ENCODE assay signal across 20 cellular contexts in the genomic region with DNA sequence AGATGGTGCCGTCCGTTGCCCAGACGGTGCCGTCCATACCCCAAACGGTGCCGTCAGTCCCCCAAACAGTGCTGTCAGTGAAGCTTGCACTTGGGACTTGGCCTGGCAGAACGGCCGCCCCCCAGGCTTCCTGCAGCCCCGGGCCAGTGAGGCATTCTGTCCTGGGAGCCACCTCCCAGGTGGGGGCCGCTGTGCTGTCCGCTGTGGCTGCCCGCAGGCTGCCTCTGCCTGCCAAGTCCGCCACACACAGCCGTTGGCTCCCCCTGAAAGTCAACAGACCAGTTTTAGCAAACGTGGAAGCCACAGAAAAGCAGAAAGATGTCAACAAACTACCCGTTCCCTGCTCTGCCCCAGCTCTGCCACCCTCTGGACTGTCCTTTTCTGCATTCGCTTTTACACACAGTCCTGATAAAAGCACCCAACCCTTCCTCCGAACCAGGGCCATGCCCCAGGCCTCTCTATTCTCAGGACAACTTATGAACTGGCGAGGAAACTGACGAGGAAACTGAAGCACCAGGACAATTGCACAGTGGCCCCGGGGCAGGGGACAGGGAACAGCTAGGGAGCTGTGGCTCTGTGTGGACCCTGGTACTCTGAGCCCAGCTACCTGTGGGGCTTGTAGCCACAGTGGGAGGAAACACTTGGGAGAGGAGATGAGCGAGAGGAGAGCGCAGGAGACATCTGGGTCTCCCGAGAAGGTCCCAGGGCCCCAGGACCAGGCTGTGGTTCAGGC. TPM values are rescaled to one million over a fixed set of nuclear protein-coding genes. Genes with fewer than 3 reads are reported as not detected.
A peak's percentile ranks its signal among the peaks of the same experiment; 100 is the strongest.
DNase-seq lines count a peak whose midpoint lies in the region; ATAC-seq, FAIRE-seq and TF ChIP-seq lines count a peak whose summit lies in the region.
"Had no signal": no experiment of that assay in that cellular context is flagged by ENCODE, and none has a peak within 500 bp of the region (broad histone marks: within the 10 kb centered on the region; RNA-seq: fewer than 3 reads in every experiment).

No MANE protein-coding gene starts in this region.

- intact Hi-C loops in MCF 10A (cut with micrococcal nuclease) (no loop called here), kidney (cut with DNase I) (no loop called here)

- H3K9me3 Mint-ChIP-seq in MCF 10A (ENCODE audit: unreplicated experiment) = no peaks in the 10 kb centered on the region
- H3K9me3 Mint-ChIP-seq in stimulated activated naive B cell treated with anti-CD40 and anti-IgM and Interleukin-4, amounts not matched to agents 10 μg/mL and 1 μg/mL and 100 μg/mL, for 72 hours = no peaks in the 10 kb centered on the region
- no peaks in the 10 kb centered on the region for H3K9me3 Mint-ChIP-seq in activated T-cell treated with anti-CD3 and anti-CD28 coated beads, Interleukin-2, amount 50 U/mL, for 4 hours

- H3K4me3 Mint-ChIP-seq in MCF 10A (ENCODE audit: unreplicated experiment) = no peak overlapping the region
- no peak overlapping the region for H3K4me3 Mint-ChIP-seq in stimulated activated naive B cell treated with anti-CD40 and anti-IgM and Interleukin-4, amounts not matched to agents 10 μg/mL and 1 μg/mL and 100 μg/mL, for 72 hours
- no peak overlapping the region for H3K4me3 Mint-ChIP-seq in T-helper 17 cell
- H3K4me3 Mint-ChIP-seq in activated T-cell treated with anti-CD3 and anti-CD28 coated beads, Interleukin-2, amount 50 U/mL, for 4 hours = no peak overlapping the region

- H3K4me1 Mint-ChIP-seq in MCF 10A (ENCODE audit: insufficient read depth, unreplicated experiment) = peaks cover 23% of the 10 kb centered on the region
- H3K4me1 Mint-ChIP-seq in stimulated activated naive B cell treated with anti-CD40 and anti-IgM and Interleukin-4, amounts not matched to agents 10 μg/mL and 1 μg/mL and 100 μg/mL, for 72 hours = peaks cover 8 to 26% of the 10 kb centered on the region in 2 donors
- H3K4me1 Mint-ChIP-seq in T-helper 17 cell = peaks cover 5% of the 10 kb centered on the region
- no peaks in the 10 kb centered on the region for H3K4me1 Mint-ChIP-seq in activated T-cell treated with anti-CD3 and anti-CD28 coated beads, Interleukin-2, amount 50 U/mL, for 4 hours (ENCODE audit: low read depth)

- H3K36me3 ChIP-seq in kidney (ENCODE audit: control insufficient read depth in 1 of 2, insufficient read depth in 2 of 2, low read length in 2 of 2) = no peaks in the 10 kb centered on the region
- H3K36me3 ChIP-seq: uterus had no signal

- H3K9ac ChIP-seq in kidney (ENCODE audit: low read length in 2 of 2) = no peak overlapping the region

- ATAC-seq in stimulated activated naive B cell treated with anti-CD40 and anti-IgM and Interleukin-4, amounts not matched to agents 10 μg/mL and 1 μg/mL and 100 μg/mL, for 72 hours (replicated peaks) = peak; percentile 26 to 45
- ATAC-seq in T-helper 17 cell = no peak
- ATAC-seq in activated T-cell treated with anti-CD3 and anti-CD28 coated beads, Interleukin-2, amount 50 U/mL, for 4 hours = no peak
- ATAC-seq: mucosa of descending colon; Panc1; stimulated activated naive CD8-positive, alpha-beta T cell treated with anti-CD3 and anti-CD28 coated beads, Interleukin-15, Interleukin-2, amounts not matched to agents 100 U/mL and 50 U/mL, for 24 hours had no signal

- no peaks in the 10 kb centered on the region for H3K4me1 ChIP-seq in kidney (ENCODE audit: control insufficient read depth in 1 of 2, insufficient read depth in 1 of 2, low read depth in 1 of 2, low read length in 2 of 2)

- DNase-seq in T47D (ENCODE audit: low read depth in 1 of 2, low spot score in 1 of 2) (peak; percentile 84 to 91), MCF 10A (ENCODE audit: unreplicated experiment) (no peak), RPMI8226 (peak; percentile 55), kidney (peak; percentile 49), T-helper 17 cell (no peak), NCI-H187 treated with DMSO at 0.1 percent for 48 hours (lab: John Stamatoyannopoulos, UW) (no peak)
- no peak for DNase-seq in stimulated activated naive B cell treated with anti-CD40 and anti-IgM and Interleukin-4, amounts not matched to agents 10 μg/mL and 1 μg/mL and 100 μg/mL, for 72 hours
- no peak for DNase-seq in activated T-cell treated with anti-CD3 and anti-CD28 coated beads, Interleukin-2, amount 50 U/mL, for 4 hours
- DNase-seq: activated CD8-positive, alpha-beta memory T cell treated with anti-CD3 and anti-CD28 coated beads for 24 hours; activated effector memory CD4-positive, alpha-beta T cell treated with anti-CD3 and anti-CD28 coated beads, Interleukin-2, amount 50 U/mL, for 16 hours; amygdala; Calu3; dermis blood vessel endothelial cell; NCI-H1930; stimulated activated naive CD8-positive, alpha-beta T cell treated with anti-CD3 and anti-CD28 coated beads, Interleukin-15, Interleukin-2, amounts not matched to agents 100 U/mL and 50 U/mL, for 24 hours; uterus had no signal

- H3K9me3 ChIP-seq in kidney (ENCODE audit: control insufficient read depth in 1 of 2, low read length in 2 of 2) = no peaks in the 10 kb centered on the region
- no peaks in the 10 kb centered on the region for H3K9me3 ChIP-seq in T-helper 17 cell (ENCODE audit: control insufficient read depth, low read length, poor library complexity, severe bottlenecking)
- H3K9me3 ChIP-seq: mucosa of descending colon, uterus had no signal

- H3K27me3 Mint-ChIP-seq in MCF 10A (ENCODE audit: insufficient read depth, unreplicated experiment) = peaks cover 12% of the 10 kb centered on the region
- H3K27me3 Mint-ChIP-seq in stimulated activated naive B cell treated with anti-CD40 and anti-IgM and Interleukin-4, amounts not matched to agents 10 μg/mL and 1 μg/mL and 100 μg/mL, for 72 hours = peaks cover 40 to 68% of the 10 kb centered on the region in 2 donors
- H3K27me3 Mint-ChIP-seq in T-helper 17 cell = peaks cover 25% of the 10 kb centered on the region
- H3K27me3 Mint-ChIP-seq in activated T-cell treated with anti-CD3 and anti-CD28 coated beads, Interleukin-2, amount 50 U/mL, for 4 hours (ENCODE audit: low read depth) = peaks cover 13% of the 10 kb centered on the region

- no peak overlapping the region for H3K27ac ChIP-seq in kidney (ENCODE audit: low read depth in 2 of 2, low read length in 2 of 2)
- H3K27ac ChIP-seq: uterus had no signal

- H3K36me3 Mint-ChIP-seq in MCF 10A (ENCODE audit: insufficient read depth, unreplicated experiment) (no peaks in the 10 kb centered on the region), T-helper 17 cell (ENCODE audit: low read depth) (no peaks in the 10 kb centered on the region)
- no peaks in the 10 kb centered on the region for H3K36me3 Mint-ChIP-seq in stimulated activated naive B cell treated with anti-CD40 and anti-IgM and Interleukin-4, amounts not matched to agents 10 μg/mL and 1 μg/mL and 100 μg/mL, for 72 hours
- H3K36me3 Mint-ChIP-seq in activated T-cell treated with anti-CD3 and anti-CD28 coated beads, Interleukin-2, amount 50 U/mL, for 4 hours (ENCODE audit: insufficient read depth) = no peaks in the 10 kb centered on the region

- no peak overlapping the region for H3K4me3 ChIP-seq in kidney (ENCODE audit: low read length in 2 of 2)
- H3K4me3 ChIP-seq: mucosa of descending colon, uterus had no signal

- H3K27ac Mint-ChIP-seq in MCF 10A (ENCODE audit: low read depth, unreplicated experiment) = no peak overlapping the region
- no peak overlapping the region for H3K27ac Mint-ChIP-seq in stimulated activated naive B cell treated with anti-CD40 and anti-IgM and Interleukin-4, amounts not matched to agents 10 μg/mL and 1 μg/mL and 100 μg/mL, for 72 hours
- H3K27ac Mint-ChIP-seq in T-helper 17 cell = no peak overlapping the region

- POLR2A ChIA-PET in MCF 10A (lab: Yijun Ruan, JAX) = interaction anchor here (0.6 kb wide), 1 partner anchor 38 kb away, joined by 4 read pairs; no protein-coding TSS in a partner anchor

- TF ChIP-seq CTCF in MCF 10A (IDR thresholded peaks at IDR 0.05; ENCODE audit: unreplicated experiment) (no peak), kidney (IDR thresholded peaks at IDR 0.05; ENCODE audit: borderline replicate concordance, extremely low read depth, insufficient read depth) (no peak)

- in situ Hi-C loops in T47D (cut with HindIII; ENCODE audit: low pct_unique_long_range_greater_than_20kb, low sequenced_read_pairs) = no loop called here

- CTCF ChIA-PET in MCF 10A (lab: Yijun Ruan, JAX) = no interaction called here

- no peak for FAIRE-seq in kidney (lab: Jason Lieb, UNC)
- FAIRE-seq: GM18507, GM19239 had no signal

- no TSS peak for BruUV-seq in MCF 10A (replicated peaks; lab: Mats Ljungman, UMichigan)

RNA-seq across cellular contexts. Expression of a gene that starts 39.6 kb away (rescaled TPM):
- total RNA-seq in MCF 10A (2022) (57.7 and 65.5 TPM in 2 replicates), kidney (49.5 TPM), T-helper 17 cell (10 to 100 TPM in 1 of 2 donors, 1 to 10 TPM in 1; 7.5 to 10.6 TPM)
- 24.0 TPM for polyA plus RNA-seq in kidney (ENCODE audit: insufficient read depth, low read depth, low replicate concordance)
- total RNA-seq in activated T-cell treated with anti-CD3 and anti-CD28 coated beads, Interleukin-2, amount 50 U/mL, for 4 hours = 1 to 10 TPM; 4.7 to 7.6 (median 4.7) TPM

Comparison
In these comparisons a context has a peak if more than half of its experiments do, and no peak if none do; other contexts are left out.
1. DNase-seq: peak in T47D (2 of 2), RPMI8226 (single experiment) and kidney (single experiment); none in MCF 10A (single experiment), stimulated activated naive B cell treated with anti-CD40 and anti-IgM and Interleukin-4, amounts not matched to agents 10 μg/mL and 1 μg/mL and 100 μg/mL, for 72 hours (single experiment), T-helper 17 cell (0 of 3), activated T-cell treated with anti-CD3 and anti-CD28 coated beads, Interleukin-2, amount 50 U/mL, for 4 hours (single experiment) and NCI-H187 treated with DMSO at 0.1 percent for 48 hours (single experiment).
2. ATAC-seq: peak in stimulated activated naive B cell treated with anti-CD40 and anti-IgM and Interleukin-4, amounts not matched to agents 10 μg/mL and 1 μg/mL and 100 μg/mL, for 72 hours (2 of 2); none in T-helper 17 cell (single experiment) and activated T-cell treated with anti-CD3 and anti-CD28 coated beads, Interleukin-2, amount 50 U/mL, for 4 hours (0 of 2).